ENCODE assay signal across 11 cellular contexts in the genomic region with DNA sequence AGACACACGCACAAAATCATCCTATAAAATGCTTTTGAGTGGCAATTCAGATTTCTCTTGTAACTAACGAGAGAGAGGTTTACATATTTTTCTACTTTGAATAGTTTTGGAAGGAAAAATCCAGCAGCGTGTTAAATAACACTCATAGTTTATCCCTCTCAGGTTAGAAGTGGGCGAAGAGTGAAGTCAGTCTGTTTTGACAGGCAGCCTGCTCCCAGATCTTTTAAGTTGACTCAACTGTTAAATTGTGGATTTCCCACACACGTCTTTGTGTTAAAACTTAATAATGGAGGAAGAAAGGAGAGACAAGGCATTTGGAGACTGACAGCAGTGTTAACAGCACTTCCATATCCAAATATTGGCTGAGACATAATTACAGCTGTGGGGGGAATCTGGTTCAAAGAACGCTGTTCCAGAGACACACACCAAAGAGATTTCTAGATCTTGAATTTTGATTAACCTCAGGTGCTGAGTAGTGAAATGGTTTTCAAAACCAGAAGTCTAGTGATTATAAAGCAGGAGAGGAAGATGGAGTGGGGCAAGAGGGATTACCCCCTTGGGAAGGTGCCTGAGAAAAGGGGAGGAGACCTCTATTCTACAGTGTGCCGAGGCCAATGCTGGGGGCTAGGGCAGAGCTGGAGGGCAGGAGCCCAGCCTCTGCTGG. TPM values are rescaled to one million over a fixed set of nuclear protein-coding genes. Genes with fewer than 3 reads are reported as not detected.
DNase-seq lines count a peak whose midpoint lies in the region; ATAC-seq, FAIRE-seq and TF ChIP-seq lines count a peak whose summit lies in the region.
"Had no signal": no experiment of that assay in that cellular context is flagged by ENCODE, and none has a peak within 500 bp of the region (broad histone marks: within the 10 kb centered on the region; RNA-seq: fewer than 3 reads in every experiment).

No MANE protein-coding gene starts in this region.

- POLR2A ChIA-PET in CD4-positive, alpha-beta T cell (lab: Charles Lee) = interaction anchor here (0.7 kb wide), 1 partner anchor 42 kb away, joined by 3 read pairs; no protein-coding TSS in a partner anchor

- H3K27ac Mint-ChIP-seq in CD4-positive, alpha-beta T cell = peak overlapping the region; percentile 96
- no peak overlapping the region for H3K27ac Mint-ChIP-seq in endothelial cell (ENCODE audit: unreplicated experiment)

- H3K9ac ChIP-seq in OCI-LY3 (ENCODE audit: low read length) = no peak overlapping the region

- CTCF ChIA-PET in CD4-positive, alpha-beta T cell (lab: Charles Lee) = interaction anchor here (1.5 to 2.5 kb wide), 2 partner anchors 18 to 22 kb away, joined by 3 to 6 read pairs; no protein-coding TSS in a partner anchor

- WGBS in ovary, 3 donors = 24 to 45% (median 30%) methylated on average over 7 of the region's 7 CpGs

- peak overlapping the region; percentile 99 for H3K4me3 Mint-ChIP-seq in CD4-positive, alpha-beta T cell
- H3K4me3 Mint-ChIP-seq in endothelial cell (ENCODE audit: unreplicated experiment) = peak overlapping the region; percentile 97

- H2AFZ ChIP-seq in OCI-LY3 (ENCODE audit: low read depth, low read length) = no peak overlapping the region

- TF ChIP-seq EP300 in ovary (IDR thresholded peaks at IDR 0.05) = no peak

- TF ChIP-seq CTCF in CD4-positive, alpha-beta T cell (IDR thresholded peaks at IDR 0.05) = no peak
- no peak for TF ChIP-seq CTCF in OCI-LY3 (IDR thresholded peaks at IDR 0.05; ENCODE audit: low read depth, low read length)
- TF ChIP-seq CTCF in endothelial cell (IDR thresholded peaks at IDR 0.05; ENCODE audit: unreplicated experiment) = no peak
- no peak for TF ChIP-seq CTCF in ovary (IDR thresholded peaks at IDR 0.05)

- H3K4me2 ChIP-seq in OCI-LY3 (ENCODE audit: low read length) = peak overlapping the region; percentile 77

- no peak for TF ChIP-seq POLR2A in ovary (IDR thresholded peaks at IDR 0.05)

- H4K20me1 ChIP-seq in OCI-LY3 (ENCODE audit: insufficient read depth, low read length) = peaks cover 64% of the 10 kb centered on the region

- H3K4me3 ChIP-seq in OCI-LY3 (ENCODE audit: low read length) (peak overlapping the region; percentile 77; the same call in 1 of the 2 replicates), ovary (peak overlapping the region; percentile 66)

- no peak for FAIRE-seq in RCC 7860 (lab: Jason Lieb, UNC)

- no peaks in the 10 kb centered on the region for H3K27me3 Mint-ChIP-seq in CD4-positive, alpha-beta T cell
- H3K27me3 Mint-ChIP-seq in endothelial cell (ENCODE audit: unreplicated experiment) = peaks cover 31% of the 10 kb centered on the region

- no peak for ATAC-seq in CD4-positive, alpha-beta T cell (ENCODE audit: poor library complexity)
- ATAC-seq in HG02571 (IDR thresholded peaks at IDR 0.05; ENCODE audit: unreplicated experiment) = no peak

- H3K36me3 ChIP-seq in OCI-LY3 (replicated peaks; ENCODE audit: low read depth, low read length) = no peaks in the 10 kb centered on the region
- H3K36me3 ChIP-seq in ovary = no peaks in the 10 kb centered on the region

- no peak for DNase-seq in CD4-positive, alpha-beta T cell
- DNase-seq in endothelial cell (ENCODE audit: low spot score) (no peak), ovary (no peak), superior temporal gyrus (ENCODE audit: extremely low spot score) (no peak), NCI-H524 treated with DMSO at 0.1 percent for 48 hours (lab: John Stamatoyannopoulos, UW) (no peak), RCC 7860 (ENCODE audit: low spot score) (no peak)
- DNase-seq: activated CD8-positive, alpha-beta memory T cell treated with anti-CD3 and anti-CD28 coated beads for 24 hours; GOT3; NCI-H146 had no signal

- H3K27me3 ChIP-seq in CD4-positive, alpha-beta T cell (ENCODE audit: control insufficient read depth, insufficient read depth, low read length) = no peaks in the 10 kb centered on the region
- peaks cover 11% of the 10 kb centered on the region for H3K27me3 ChIP-seq in OCI-LY3 (ENCODE audit: low read depth, low read length)
- no peaks in the 10 kb centered on the region for H3K27me3 ChIP-seq in ovary

- peaks cover 71% of the 10 kb centered on the region for H3K4me1 Mint-ChIP-seq in CD4-positive, alpha-beta T cell (ENCODE audit: low read depth)
- H3K4me1 Mint-ChIP-seq in endothelial cell (ENCODE audit: unreplicated experiment) = peaks cover 48% of the 10 kb centered on the region

- no peaks in the 10 kb centered on the region for H3K9me3 Mint-ChIP-seq in CD4-positive, alpha-beta T cell
- no peaks in the 10 kb centered on the region for H3K9me3 Mint-ChIP-seq in endothelial cell (ENCODE audit: unreplicated experiment)

- H3K79me2 ChIP-seq in OCI-LY3 (ENCODE audit: low read length) = peaks cover 72% of the 10 kb centered on the region

- H3K9me3 ChIP-seq in CD4-positive, alpha-beta T cell (ENCODE audit: control insufficient read depth, low read length) = no peaks in the 10 kb centered on the region
- H3K9me3 ChIP-seq in OCI-LY3 (ENCODE audit: insufficient read depth, low read length) (no peaks in the 10 kb centered on the region), ovary (no peaks in the 10 kb centered on the region)

- H3K36me3 Mint-ChIP-seq in CD4-positive, alpha-beta T cell (ENCODE audit: low read depth) = peaks cover 20% of the 10 kb centered on the region
- no peaks in the 10 kb centered on the region for H3K36me3 Mint-ChIP-seq in endothelial cell (ENCODE audit: low read depth, unreplicated experiment)

- intact Hi-C loops in CD4-positive, alpha-beta T cell (cut with DNase I, micrococcal nuclease) = loop anchor here (2.0 to 5.0 kb wide), 2 partner anchors 15 to 35 kb away; no protein-coding TSS in a partner anchor
- intact Hi-C loops in ovary (cut with DNase I) = no loop called here

- peaks cover 36% of the 10 kb centered on the region for H3K4me1 ChIP-seq in OCI-LY3 (ENCODE audit: low read length)
- peaks cover 31% of the 10 kb centered on the region for H3K4me1 ChIP-seq in ovary (ENCODE audit: insufficient read depth)

- no peak overlapping the region for H3K27ac ChIP-seq in CD4-positive, alpha-beta T cell (ENCODE audit: low read depth, low read length)
- H3K27ac ChIP-seq in OCI-LY3 (ENCODE audit: low read length) = no peak overlapping the region
- no peak overlapping the region for H3K27ac ChIP-seq in ovary

RNA-seq across cellular contexts. Expression of gene MAPKAPK2, which starts 2.7 kb away (rescaled TPM):
- total RNA-seq in CD4-positive, alpha-beta T cell = 100 to 1,000 TPM; 157 to 166 TPM
- total RNA-seq in endothelial cell (ENCODE audit: unreplicated experiment) = 109 TPM
- total RNA-seq in ovary = 10 to 100 TPM; 28.4 to 71.2 (median 66.2) TPM
- polyA plus RNA-seq in ovary = 10 to 100 TPM; 34.5 to 64.7 TPM

RNA-seq across cellular contexts. Expression of gene DYRK3, which starts 52.0 kb away (rescaled TPM):
- 1 to 10 TPM; 1.6 to 1.7 TPM for total RNA-seq in CD4-positive, alpha-beta T cell
- total RNA-seq in endothelial cell (ENCODE audit: unreplicated experiment) (3.2 TPM), ovary (10 to 100 TPM in 4 of 7 donors, 1 to 10 TPM in 3; 5.5 to 15.0 (median 10.1) TPM)
- 10 to 100 TPM in 1 of 2 donors, 1 to 10 TPM in 1; 5.6 to 16.2 TPM for polyA plus RNA-seq in ovary

Comparison
In these comparisons a context has a peak if more than half of its experiments do, and no peak if none do; other contexts are left out.
1. intact Hi-C loops: an anchor here in CD4-positive, alpha-beta T cell (2.0 to 5.0 kb wide); none called in ovary.